In the genomic region with DNA sequence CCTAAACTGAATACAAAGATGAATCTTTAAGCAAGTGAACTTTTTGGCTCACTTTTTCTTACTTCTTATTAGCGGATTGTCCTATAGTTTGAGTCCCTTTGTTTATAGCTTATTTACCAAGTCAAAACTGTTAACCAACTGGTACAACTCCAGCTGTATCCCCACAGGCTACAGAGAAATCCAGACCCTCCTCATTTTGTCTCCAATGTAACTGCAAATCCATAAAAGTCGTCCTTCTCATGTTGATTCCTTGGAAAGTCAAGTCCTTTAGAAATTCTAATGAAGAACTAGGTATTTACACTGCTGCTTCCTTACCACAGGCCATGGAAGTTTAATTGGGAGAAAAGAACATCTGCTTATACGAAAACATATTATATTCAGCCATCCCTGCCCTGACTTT, we compare ENCODE assay signal across 2 cellular contexts.
TF ChIP-seq lines count a peak whose summit lies in the region.

No MANE protein-coding gene starts in this region.

TF ChIP-seq in GM23338, 12 proteins besides CTCF, POLR2A, EP300 and RAD21:
- 0 out of 2 replicates have a peak, but pooled peaks have one; percentile 28 for TF ChIP-seq ZNF462 (CRISPR knock-in tag; IDR thresholded peaks at IDR 0.05)
- no peak for TF ChIP-seq REST (IDR thresholded peaks at IDR 0.05; ENCODE audit: unreplicated experiment)
- TF ChIP-seq CREB1 (CRISPR knock-in tag; IDR thresholded peaks at IDR 0.05; ENCODE audit: low read depth): no peak

TF ChIP-seq in WTC11, 78 proteins besides CTCF, POLR2A, EP300 and RAD21 (continued from another document):
- TF ChIP-seq, protein P1, sequence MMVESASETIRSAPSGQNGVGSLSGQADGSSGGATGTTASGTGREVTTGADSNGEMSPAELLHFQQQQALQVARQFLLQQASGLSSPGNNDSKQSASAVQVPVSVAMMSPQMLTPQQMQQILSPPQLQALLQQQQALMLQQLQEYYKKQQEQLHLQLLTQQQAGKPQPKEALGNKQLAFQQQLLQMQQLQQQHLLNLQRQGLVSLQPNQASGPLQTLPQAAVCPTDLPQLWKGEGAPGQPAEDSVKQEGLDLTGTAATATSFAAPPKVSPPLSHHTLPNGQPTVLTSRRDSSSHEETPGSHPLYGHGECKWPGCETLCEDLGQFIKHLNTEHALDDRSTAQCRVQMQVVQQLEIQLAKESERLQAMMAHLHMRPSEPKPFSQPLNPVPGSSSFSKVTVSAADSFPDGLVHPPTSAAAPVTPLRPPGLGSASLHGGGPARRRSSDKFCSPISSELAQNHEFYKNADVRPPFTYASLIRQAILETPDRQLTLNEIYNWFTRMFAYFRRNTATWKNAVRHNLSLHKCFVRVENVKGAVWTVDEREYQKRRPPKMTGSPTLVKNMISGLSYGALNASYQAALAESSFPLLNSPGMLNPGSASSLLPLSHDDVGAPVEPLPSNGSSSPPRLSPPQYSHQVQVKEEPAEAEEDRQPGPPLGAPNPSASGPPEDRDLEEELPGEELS (CRISPR knock-in tag; IDR thresholded peaks at IDR 0.05): no peak
- TF ChIP-seq, protein P2, sequence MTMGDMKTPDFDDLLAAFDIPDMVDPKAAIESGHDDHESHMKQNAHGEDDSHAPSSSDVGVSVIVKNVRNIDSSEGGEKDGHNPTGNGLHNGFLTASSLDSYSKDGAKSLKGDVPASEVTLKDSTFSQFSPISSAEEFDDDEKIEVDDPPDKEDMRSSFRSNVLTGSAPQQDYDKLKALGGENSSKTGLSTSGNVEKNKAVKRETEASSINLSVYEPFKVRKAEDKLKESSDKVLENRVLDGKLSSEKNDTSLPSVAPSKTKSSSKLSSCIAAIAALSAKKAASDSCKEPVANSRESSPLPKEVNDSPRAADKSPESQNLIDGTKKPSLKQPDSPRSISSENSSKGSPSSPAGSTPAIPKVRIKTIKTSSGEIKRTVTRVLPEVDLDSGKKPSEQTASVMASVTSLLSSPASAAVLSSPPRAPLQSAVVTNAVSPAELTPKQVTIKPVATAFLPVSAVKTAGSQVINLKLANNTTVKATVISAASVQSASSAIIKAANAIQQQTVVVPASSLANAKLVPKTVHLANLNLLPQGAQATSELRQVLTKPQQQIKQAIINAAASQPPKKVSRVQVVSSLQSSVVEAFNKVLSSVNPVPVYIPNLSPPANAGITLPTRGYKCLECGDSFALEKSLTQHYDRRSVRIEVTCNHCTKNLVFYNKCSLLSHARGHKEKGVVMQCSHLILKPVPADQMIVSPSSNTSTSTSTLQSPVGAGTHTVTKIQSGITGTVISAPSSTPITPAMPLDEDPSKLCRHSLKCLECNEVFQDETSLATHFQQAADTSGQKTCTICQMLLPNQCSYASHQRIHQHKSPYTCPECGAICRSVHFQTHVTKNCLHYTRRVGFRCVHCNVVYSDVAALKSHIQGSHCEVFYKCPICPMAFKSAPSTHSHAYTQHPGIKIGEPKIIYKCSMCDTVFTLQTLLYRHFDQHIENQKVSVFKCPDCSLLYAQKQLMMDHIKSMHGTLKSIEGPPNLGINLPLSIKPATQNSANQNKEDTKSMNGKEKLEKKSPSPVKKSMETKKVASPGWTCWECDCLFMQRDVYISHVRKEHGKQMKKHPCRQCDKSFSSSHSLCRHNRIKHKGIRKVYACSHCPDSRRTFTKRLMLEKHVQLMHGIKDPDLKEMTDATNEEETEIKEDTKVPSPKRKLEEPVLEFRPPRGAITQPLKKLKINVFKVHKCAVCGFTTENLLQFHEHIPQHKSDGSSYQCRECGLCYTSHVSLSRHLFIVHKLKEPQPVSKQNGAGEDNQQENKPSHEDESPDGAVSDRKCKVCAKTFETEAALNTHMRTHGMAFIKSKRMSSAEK (CRISPR knock-in tag; IDR thresholded peaks at IDR 0.05; ENCODE audit: borderline replicate concordance): no peak
- no peak for TF ChIP-seq SP1 (CRISPR knock-in tag; conservative IDR thresholded peaks at IDR 0.05)
